ENCODE assay signal across 1 cellular context in the genomic region with DNA sequence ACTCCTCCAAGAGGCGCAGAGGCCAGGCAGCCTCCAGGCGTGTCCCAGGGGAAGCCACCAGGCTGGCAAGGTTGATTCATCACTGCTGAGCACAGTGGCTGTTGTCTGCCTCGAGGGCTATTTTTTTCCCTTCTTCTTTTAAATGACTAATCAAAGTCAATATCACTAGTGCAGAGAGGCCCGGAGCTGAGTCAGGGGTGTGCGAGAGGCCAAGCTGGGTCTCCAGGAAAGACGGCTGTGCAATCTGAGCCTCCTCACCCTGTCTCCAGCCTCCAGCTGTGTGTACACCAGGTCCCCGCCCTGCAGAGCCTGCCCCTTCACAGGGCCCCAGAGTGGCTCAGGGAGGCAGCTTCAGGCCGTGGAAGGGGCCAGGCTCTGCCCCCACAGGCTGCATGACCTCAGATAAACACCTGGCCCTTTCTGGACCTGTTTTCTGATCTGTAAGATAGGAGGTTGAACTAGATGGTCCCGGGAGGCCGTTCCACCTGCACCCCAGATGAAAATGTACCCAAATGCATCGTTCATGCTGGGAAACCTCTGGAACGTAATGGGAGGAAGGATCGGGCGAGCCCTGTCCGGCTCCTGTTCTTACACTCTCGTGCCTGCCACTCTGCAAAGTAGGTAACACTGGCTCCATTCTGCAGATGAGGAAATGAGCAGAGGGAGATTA.
A peak's percentile ranks its signal among the peaks of the same experiment; 100 is the strongest.
TF ChIP-seq lines count a peak whose summit lies in the region.

No MANE protein-coding gene starts in this region.

TF ChIP-seq in HepG2, 621 proteins besides CTCF, POLR2A, EP300 and RAD21 (continued from another document and continues in another):
- TF ChIP-seq ZNF724P (CRISPR knock-in tag; IDR thresholded peaks at IDR 0.05; ENCODE audit: borderline replicate concordance): no peak
- peak; percentile 67 for TF ChIP-seq ELF3 (CRISPR knock-in tag; IDR thresholded peaks at IDR 0.05)
- no peak for TF ChIP-seq U2AF1 (optimal IDR thresholded peaks at IDR 0.05; ENCODE audit: low read depth, low read length)
- TF ChIP-seq DNMT3B (CRISPR knock-in tag; conservative IDR thresholded peaks at IDR 0.05): no peak
- no peak; the same call in 1 of the 2 replicates for TF ChIP-seq SAFB2 (CRISPR knock-in tag; IDR thresholded peaks at IDR 0.05; ENCODE audit: borderline replicate concordance, low read depth)
- TF ChIP-seq, protein P1, sequence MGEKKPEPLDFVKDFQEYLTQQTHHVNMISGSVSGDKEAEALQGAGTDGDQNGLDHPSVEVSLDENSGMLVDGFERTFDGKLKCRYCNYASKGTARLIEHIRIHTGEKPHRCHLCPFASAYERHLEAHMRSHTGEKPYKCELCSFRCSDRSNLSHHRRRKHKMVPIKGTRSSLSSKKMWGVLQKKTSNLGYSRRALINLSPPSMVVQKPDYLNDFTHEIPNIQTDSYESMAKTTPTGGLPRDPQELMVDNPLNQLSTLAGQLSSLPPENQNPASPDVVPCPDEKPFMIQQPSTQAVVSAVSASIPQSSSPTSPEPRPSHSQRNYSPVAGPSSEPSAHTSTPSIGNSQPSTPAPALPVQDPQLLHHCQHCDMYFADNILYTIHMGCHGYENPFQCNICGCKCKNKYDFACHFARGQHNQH (CRISPR knock-in tag; IDR thresholded peaks at IDR 0.05): peak; percentile 94
- TF ChIP-seq ZBTB34 (CRISPR knock-in tag; IDR thresholded peaks at IDR 0.05): no peak
- peak; percentile 31; the same call in 1 of the 2 replicates for TF ChIP-seq TRAFD1 (CRISPR knock-in tag; IDR thresholded peaks at IDR 0.05; ENCODE audit: borderline replicate concordance)
- TF ChIP-seq HDAC2 (CRISPR knock-in tag; IDR thresholded peaks at IDR 0.05): peak; percentile 77; the same call in 1 of the 2 replicates
- no peak for TF ChIP-seq MTERF4 (CRISPR knock-in tag; IDR thresholded peaks at IDR 0.05)
- no peak for TF ChIP-seq ESRRA (CRISPR knock-in tag; IDR thresholded peaks at IDR 0.05; ENCODE audit: low read depth)
- no peak for TF ChIP-seq ATF4 (CRISPR knock-in tag; IDR thresholded peaks at IDR 0.05)
- TF ChIP-seq ZNF737 (CRISPR knock-in tag; IDR thresholded peaks at IDR 0.05; ENCODE audit: borderline replicate concordance): no peak
- no peak for TF ChIP-seq ZNF569 (CRISPR knock-in tag; IDR thresholded peaks at IDR 0.05; ENCODE audit: borderline replicate concordance)
- peak; percentile 22; the same call in 1 of the 2 replicates for TF ChIP-seq ZNF792 (CRISPR knock-in tag; IDR thresholded peaks at IDR 0.05)
- TF ChIP-seq, protein P2, sequence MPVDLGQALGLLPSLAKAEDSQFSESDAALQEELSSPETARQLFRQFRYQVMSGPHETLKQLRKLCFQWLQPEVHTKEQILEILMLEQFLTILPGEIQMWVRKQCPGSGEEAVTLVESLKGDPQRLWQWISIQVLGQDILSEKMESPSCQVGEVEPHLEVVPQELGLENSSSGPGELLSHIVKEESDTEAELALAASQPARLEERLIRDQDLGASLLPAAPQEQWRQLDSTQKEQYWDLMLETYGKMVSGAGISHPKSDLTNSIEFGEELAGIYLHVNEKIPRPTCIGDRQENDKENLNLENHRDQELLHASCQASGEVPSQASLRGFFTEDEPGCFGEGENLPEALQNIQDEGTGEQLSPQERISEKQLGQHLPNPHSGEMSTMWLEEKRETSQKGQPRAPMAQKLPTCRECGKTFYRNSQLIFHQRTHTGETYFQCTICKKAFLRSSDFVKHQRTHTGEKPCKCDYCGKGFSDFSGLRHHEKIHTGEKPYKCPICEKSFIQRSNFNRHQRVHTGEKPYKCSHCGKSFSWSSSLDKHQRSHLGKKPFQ (CRISPR knock-in tag; IDR thresholded peaks at IDR 0.05; ENCODE audit: insufficient replicate concordance): no peak
- TF ChIP-seq PITX1 (CRISPR knock-in tag; IDR thresholded peaks at IDR 0.05): peak; percentile 53; the same call in 1 of the 2 replicates
- peak; percentile 59; the same call in 1 of the 2 replicates for TF ChIP-seq ZNF12 (CRISPR knock-in tag; IDR thresholded peaks at IDR 0.05)
- peak; percentile 51 for TF ChIP-seq MAX (IDR thresholded peaks at IDR 0.05)
- TF ChIP-seq ZNF234 (CRISPR knock-in tag; conservative IDR thresholded peaks at IDR 0.05): no peak
- TF ChIP-seq ZNF296 (CRISPR knock-in tag; conservative IDR thresholded peaks at IDR 0.05): no peak
- no peak for TF ChIP-seq ZNF891 (CRISPR knock-in tag; IDR thresholded peaks at IDR 0.05)
- TF ChIP-seq, protein P3, sequence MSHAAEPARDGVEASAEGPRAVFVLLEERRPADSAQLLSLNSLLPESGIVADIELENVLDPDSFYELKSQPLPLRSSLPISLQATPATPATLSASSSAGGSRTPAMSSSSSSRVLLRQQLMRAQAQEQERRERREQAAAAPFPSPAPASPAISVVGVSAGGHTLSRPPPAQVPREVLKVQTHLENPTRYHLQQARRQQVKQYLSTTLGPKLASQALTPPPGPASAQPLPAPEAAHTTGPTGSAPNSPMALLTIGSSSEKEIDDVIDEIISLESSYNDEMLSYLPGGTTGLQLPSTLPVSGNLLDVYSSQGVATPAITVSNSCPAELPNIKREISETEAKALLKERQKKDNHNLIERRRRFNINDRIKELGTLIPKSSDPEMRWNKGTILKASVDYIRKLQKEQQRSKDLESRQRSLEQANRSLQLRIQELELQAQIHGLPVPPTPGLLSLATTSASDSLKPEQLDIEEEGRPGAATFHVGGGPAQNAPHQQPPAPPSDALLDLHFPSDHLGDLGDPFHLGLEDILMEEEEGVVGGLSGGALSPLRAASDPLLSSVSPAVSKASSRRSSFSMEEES (CRISPR knock-in tag; IDR thresholded peaks at IDR 0.05): no peak
- no peak for TF ChIP-seq ZBTB37 (CRISPR knock-in tag; IDR thresholded peaks at IDR 0.05)
- no peak for TF ChIP-seq RNF2 (conservative IDR thresholded peaks at IDR 0.05; ENCODE audit: low read depth)
- peak; percentile 60; the same call in 1 of the 2 replicates for TF ChIP-seq SOX5 (CRISPR knock-in tag; IDR thresholded peaks at IDR 0.05; ENCODE audit: borderline replicate concordance)
- TF ChIP-seq FOXC1 (CRISPR knock-in tag; IDR thresholded peaks at IDR 0.05; ENCODE audit: borderline replicate concordance): peak; percentile 62; the same call in 1 of the 2 replicates
- TF ChIP-seq, protein P4, sequence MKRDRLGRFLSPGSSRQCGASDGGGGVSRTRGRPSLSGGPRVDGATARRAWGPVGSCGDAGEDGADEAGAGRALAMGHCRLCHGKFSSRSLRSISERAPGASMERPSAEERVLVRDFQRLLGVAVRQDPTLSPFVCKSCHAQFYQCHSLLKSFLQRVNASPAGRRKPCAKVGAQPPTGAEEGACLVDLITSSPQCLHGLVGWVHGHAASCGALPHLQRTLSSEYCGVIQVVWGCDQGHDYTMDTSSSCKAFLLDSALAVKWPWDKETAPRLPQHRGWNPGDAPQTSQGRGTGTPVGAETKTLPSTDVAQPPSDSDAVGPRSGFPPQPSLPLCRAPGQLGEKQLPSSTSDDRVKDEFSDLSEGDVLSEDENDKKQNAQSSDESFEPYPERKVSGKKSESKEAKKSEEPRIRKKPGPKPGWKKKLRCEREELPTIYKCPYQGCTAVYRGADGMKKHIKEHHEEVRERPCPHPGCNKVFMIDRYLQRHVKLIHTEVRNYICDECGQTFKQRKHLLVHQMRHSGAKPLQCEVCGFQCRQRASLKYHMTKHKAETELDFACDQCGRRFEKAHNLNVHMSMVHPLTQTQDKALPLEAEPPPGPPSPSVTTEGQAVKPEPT (CRISPR knock-in tag; IDR thresholded peaks at IDR 0.05; ENCODE audit: low read depth): no peak
- no peak for TF ChIP-seq FOXJ3 (CRISPR knock-in tag; IDR thresholded peaks at IDR 0.05; ENCODE audit: borderline replicate concordance)
- TF ChIP-seq ZFP91 (CRISPR knock-in tag; IDR thresholded peaks at IDR 0.05; ENCODE audit: borderline replicate concordance): peak; percentile 58; the same call in 1 of the 2 replicates
- no peak for TF ChIP-seq ZNF589 (CRISPR knock-in tag; conservative IDR thresholded peaks at IDR 0.05)
- peak; percentile 85 for TF ChIP-seq ZNF768 (CRISPR knock-in tag; IDR thresholded peaks at IDR 0.05)
- TF ChIP-seq PHF20 (CRISPR knock-in tag; IDR thresholded peaks at IDR 0.05): no peak
- no peak for TF ChIP-seq RFXANK (CRISPR knock-in tag; IDR thresholded peaks at IDR 0.05)
- TF ChIP-seq FOXK1 (CRISPR knock-in tag; IDR thresholded peaks at IDR 0.05; ENCODE audit: borderline replicate concordance, low read depth): peak; percentile 76
- no peak for TF ChIP-seq MTF1 (CRISPR knock-in tag; IDR thresholded peaks at IDR 0.05)
- TF ChIP-seq, protein P5, sequence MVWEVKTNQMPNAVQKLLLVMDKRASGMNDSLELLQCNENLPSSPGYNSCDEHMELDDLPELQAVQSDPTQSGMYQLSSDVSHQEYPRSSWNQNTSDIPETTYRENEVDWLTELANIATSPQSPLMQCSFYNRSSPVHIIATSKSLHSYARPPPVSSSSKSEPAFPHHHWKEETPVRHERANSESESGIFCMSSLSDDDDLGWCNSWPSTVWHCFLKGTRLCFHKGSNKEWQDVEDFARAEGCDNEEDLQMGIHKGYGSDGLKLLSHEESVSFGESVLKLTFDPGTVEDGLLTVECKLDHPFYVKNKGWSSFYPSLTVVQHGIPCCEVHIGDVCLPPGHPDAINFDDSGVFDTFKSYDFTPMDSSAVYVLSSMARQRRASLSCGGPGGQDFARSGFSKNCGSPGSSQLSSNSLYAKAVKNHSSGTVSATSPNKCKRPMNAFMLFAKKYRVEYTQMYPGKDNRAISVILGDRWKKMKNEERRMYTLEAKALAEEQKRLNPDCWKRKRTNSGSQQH (CRISPR knock-in tag; IDR thresholded peaks at IDR 0.05; ENCODE audit: low read depth): peak; percentile 64
- TF ChIP-seq GLI4 (CRISPR knock-in tag; IDR thresholded peaks at IDR 0.05; ENCODE audit: borderline replicate concordance): no peak
- TF ChIP-seq ZNF557 (CRISPR knock-in tag; IDR thresholded peaks at IDR 0.05): no peak
